ENCODE assay signal across 8 cellular contexts in genomic region chr12:100566887-100567637, GRCh38. TPM values are rescaled to one million over a fixed set of nuclear protein-coding genes. Genes with fewer than 3 reads are reported as not detected.
DNase-seq lines count a peak whose midpoint lies in the region; ATAC-seq, FAIRE-seq and TF ChIP-seq lines count a peak whose summit lies in the region.

No MANE protein-coding gene starts in this region.

- no peaks in the 10 kb centered on the region for H3K36me3 ChIP-seq in testis (ENCODE audit: low read depth, missing control alignments)

- H3K9me3 Mint-ChIP-seq in activated naive CD8-positive, alpha-beta T cell treated with anti-CD3 and anti-CD28 coated beads, Interleukin-2, amount 50 U/mL, for 24 hours: no peaks in the 10 kb centered on the region
- no peaks in the 10 kb centered on the region for H3K9me3 Mint-ChIP-seq in activated naive CD8-positive, alpha-beta T cell treated with anti-CD3 and anti-CD28 coated beads for 36 hours
- H3K9me3 Mint-ChIP-seq in progenitor cell of endocrine pancreas (ENCODE audit: low read depth): no peaks in the 10 kb centered on the region

- H3K36me3 Mint-ChIP-seq in activated naive CD8-positive, alpha-beta T cell treated with anti-CD3 and anti-CD28 coated beads, Interleukin-2, amount 50 U/mL, for 24 hours (ENCODE audit: low read depth): no peaks in the 10 kb centered on the region
- H3K36me3 Mint-ChIP-seq in activated naive CD8-positive, alpha-beta T cell treated with anti-CD3 and anti-CD28 coated beads for 36 hours: no peaks in the 10 kb centered on the region
- no peaks in the 10 kb centered on the region for H3K36me3 Mint-ChIP-seq in progenitor cell of endocrine pancreas (ENCODE audit: insufficient read depth)

- WGBS in testis, 2 donors: 49 to 52% methylated on average over 3 of the region's 3 CpGs

- DNase-seq in activated naive CD8-positive, alpha-beta T cell treated with anti-CD3 and anti-CD28 coated beads, Interleukin-2, amount 50 U/mL, for 24 hours: no peak
- DNase-seq in activated naive CD8-positive, alpha-beta T cell treated with anti-CD3 and anti-CD28 coated beads for 36 hours: no peak
- DNase-seq in cardiac fibroblast (ENCODE audit: low read depth in 2 of 2) (peak; percentile 10 to 20), testis (peak; percentile 39), occipital lobe (lab: John Stamatoyannopoulos, UW) (no peak), progenitor cell of endocrine pancreas (ENCODE audit: low spot score, unreplicated experiment) (no peak), urothelium cell line (ENCODE audit: low spot score) (no peak)

- no peak for TF ChIP-seq POLR2A in testis (IDR thresholded peaks at IDR 0.05)

- H3K4me3 ChIP-seq in cardiac fibroblast (replicated peaks in 1 of 2; ENCODE audit: low read depth in 2 of 2, low read length in 2 of 2) (no peak overlapping the region), testis (no peak overlapping the region)

- no peak overlapping the region for H3K4me3 Mint-ChIP-seq in activated naive CD8-positive, alpha-beta T cell treated with anti-CD3 and anti-CD28 coated beads, Interleukin-2, amount 50 U/mL, for 24 hours
- no peak overlapping the region for H3K4me3 Mint-ChIP-seq in activated naive CD8-positive, alpha-beta T cell treated with anti-CD3 and anti-CD28 coated beads for 36 hours
- no peak overlapping the region for H3K4me3 Mint-ChIP-seq in progenitor cell of endocrine pancreas (ENCODE audit: low read depth)

- peak; percentile 40 for ATAC-seq in activated naive CD8-positive, alpha-beta T cell treated with anti-CD3 and anti-CD28 coated beads, Interleukin-2, amount 50 U/mL, for 24 hours
- ATAC-seq in HG03103 (IDR thresholded peaks at IDR 0.05; ENCODE audit: low read depth, unreplicated experiment): peak; percentile 95

- FAIRE-seq in urothelium cell line (lab: Jason Lieb, UNC): no peak

- no peaks in the 10 kb centered on the region for H3K27me3 ChIP-seq in testis

- peaks cover 2% of the 10 kb centered on the region for H3K4me1 Mint-ChIP-seq in activated naive CD8-positive, alpha-beta T cell treated with anti-CD3 and anti-CD28 coated beads, Interleukin-2, amount 50 U/mL, for 24 hours
- H3K4me1 Mint-ChIP-seq in activated naive CD8-positive, alpha-beta T cell treated with anti-CD3 and anti-CD28 coated beads for 36 hours: peaks cover 6% of the 10 kb centered on the region
- H3K4me1 Mint-ChIP-seq in progenitor cell of endocrine pancreas (ENCODE audit: low read depth): peaks cover 4% of the 10 kb centered on the region

- peaks cover 11% of the 10 kb centered on the region for H3K4me1 ChIP-seq in testis

- H3K27ac ChIP-seq in testis: no peak overlapping the region

- no peaks in the 10 kb centered on the region for H3K9me3 ChIP-seq in testis

- intact Hi-C loops in testis (cut with DNase I; ENCODE audit: low total_unique reads): no loop called here

- TF ChIP-seq CTCF in cardiac fibroblast (IDR thresholded peaks at IDR 0.05; ENCODE audit: low read depth, low read length) (no peak), testis (IDR thresholded peaks at IDR 0.05) (no peak), progenitor cell of endocrine pancreas (IDR thresholded peaks at IDR 0.05; ENCODE audit: unreplicated experiment) (no peak)

- no peak overlapping the region for H3K27ac Mint-ChIP-seq in activated naive CD8-positive, alpha-beta T cell treated with anti-CD3 and anti-CD28 coated beads, Interleukin-2, amount 50 U/mL, for 24 hours
- H3K27ac Mint-ChIP-seq in activated naive CD8-positive, alpha-beta T cell treated with anti-CD3 and anti-CD28 coated beads for 36 hours: no peak overlapping the region
- H3K27ac Mint-ChIP-seq in progenitor cell of endocrine pancreas: no peak overlapping the region

- H3K27me3 Mint-ChIP-seq in activated naive CD8-positive, alpha-beta T cell treated with anti-CD3 and anti-CD28 coated beads, Interleukin-2, amount 50 U/mL, for 24 hours: peaks cover 24% of the 10 kb centered on the region
- H3K27me3 Mint-ChIP-seq in activated naive CD8-positive, alpha-beta T cell treated with anti-CD3 and anti-CD28 coated beads for 36 hours: peaks cover 38% of the 10 kb centered on the region
- peaks cover 20% of the 10 kb centered on the region for H3K27me3 Mint-ChIP-seq in progenitor cell of endocrine pancreas

RNA-seq across cellular contexts. Expression of gene GAS2L3, which starts 6.4 kb away (rescaled TPM):
- 1 to 10 TPM; 1.3 to 1.5 TPM for total RNA-seq in activated naive CD8-positive, alpha-beta T cell treated with anti-CD3 and anti-CD28 coated beads for 36 hours
- total RNA-seq in testis (10 to 100 TPM in 1 of 2 donors, 1 to 10 TPM in 1; 9.7 to 11.8 TPM), occipital lobe (88.0 TPM), progenitor cell of endocrine pancreas (55.1 and 56.8 TPM in 2 replicates)
- 10.4 TPM for polyA plus RNA-seq in testis (ENCODE audit: insufficient read depth, low read depth, low replicate concordance)

Comparison
In these comparisons a context has a peak if more than half of its experiments do, and no peak if none do; other contexts are left out.
1. DNase-seq: peak in cardiac fibroblast (2 of 2) and testis (single experiment); none in activated naive CD8-positive, alpha-beta T cell treated with anti-CD3 and anti-CD28 coated beads, Interleukin-2, amount 50 U/mL, for 24 hours (single experiment), activated naive CD8-positive, alpha-beta T cell treated with anti-CD3 and anti-CD28 coated beads for 36 hours (single experiment), occipital lobe (single experiment), progenitor cell of endocrine pancreas (single experiment) and urothelium cell line (single experiment).
2. RNA of gene GAS2L3, which starts 6.4 kb away (total RNA-seq): 88.0 TPM in occipital lobe (single experiment), 55.1 to 56.8 TPM in progenitor cell of endocrine pancreas and 9.7 to 11.8 TPM in testis; 1.3 to 1.5 TPM in activated naive CD8-positive, alpha-beta T cell treated with anti-CD3 and anti-CD28 coated beads for 36 hours; every median in the first group is over 4 times any median in the second.